ENCODE assay signal across 1 cellular context in the genomic region with DNA sequence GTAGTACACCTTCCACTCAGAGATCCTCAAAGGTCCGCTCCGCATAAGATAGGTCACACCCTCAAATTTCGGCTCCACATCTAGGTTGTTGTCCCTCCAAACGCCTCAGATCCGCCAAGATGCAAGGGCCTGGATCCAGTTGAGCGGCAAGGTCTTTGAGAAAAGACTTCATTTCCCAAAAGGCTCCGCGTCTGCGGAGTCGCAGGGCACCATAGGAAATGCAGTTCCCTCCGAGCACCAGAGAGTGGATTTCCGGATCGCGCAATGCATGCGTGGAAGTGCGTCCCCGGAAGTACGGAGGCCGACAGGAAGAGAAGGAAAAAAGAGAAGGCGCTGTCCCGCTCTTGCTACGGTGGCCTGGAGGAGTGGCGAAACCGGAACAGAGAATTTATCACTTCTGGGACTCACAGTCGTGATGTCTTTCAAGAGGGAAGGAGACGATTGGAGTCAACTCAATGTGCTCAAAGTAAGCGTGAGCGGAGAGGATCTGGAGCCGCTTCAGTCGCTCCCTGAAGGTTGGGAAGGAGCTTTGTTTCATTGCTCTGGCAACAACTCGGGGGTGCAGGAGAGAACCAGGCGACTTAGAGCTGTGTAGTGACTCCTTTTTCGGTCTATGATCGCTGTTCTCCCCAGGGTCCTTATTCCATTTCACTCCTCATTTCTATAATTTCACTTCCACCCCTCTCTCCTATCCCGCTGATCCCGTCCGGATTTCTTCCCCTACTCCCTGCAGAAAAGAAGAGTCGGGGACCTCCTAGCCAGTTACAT.
TF ChIP-seq lines count a peak whose summit lies in the region.

A gene with protein sequence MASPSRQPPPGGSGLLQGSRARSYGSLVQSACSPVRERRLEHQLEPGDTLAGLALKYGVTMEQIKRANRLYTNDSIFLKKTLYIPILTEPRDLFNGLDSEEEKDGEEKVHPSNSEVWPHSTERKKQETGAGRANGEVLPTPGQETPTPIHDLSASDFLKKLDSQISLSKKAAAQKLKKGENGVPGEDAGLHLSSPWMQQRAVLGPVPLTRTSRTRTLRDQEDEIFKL (minus strand): TSS at position 165 of the 768 bp plus-strand sequence. CDS start 644 bp downstream, outside the sequence.
A gene with protein sequence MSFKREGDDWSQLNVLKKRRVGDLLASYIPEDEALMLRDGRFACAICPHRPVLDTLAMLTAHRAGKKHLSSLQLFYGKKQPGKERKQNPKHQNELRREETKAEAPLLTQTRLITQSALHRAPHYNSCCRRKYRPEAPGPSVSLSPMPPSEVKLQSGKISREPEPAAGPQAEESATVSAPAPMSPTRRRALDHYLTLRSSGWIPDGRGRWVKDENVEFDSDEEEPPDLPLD (plus strand): TSS at position 407 of the 768 bp plus-strand sequence. CDS start 9 bp downstream, at position 416.

TF ChIP-seq in HepG2, 621 proteins besides CTCF, POLR2A, EP300 and RAD21 (continued from another document and continues in another):
- TF ChIP-seq, protein P1, sequence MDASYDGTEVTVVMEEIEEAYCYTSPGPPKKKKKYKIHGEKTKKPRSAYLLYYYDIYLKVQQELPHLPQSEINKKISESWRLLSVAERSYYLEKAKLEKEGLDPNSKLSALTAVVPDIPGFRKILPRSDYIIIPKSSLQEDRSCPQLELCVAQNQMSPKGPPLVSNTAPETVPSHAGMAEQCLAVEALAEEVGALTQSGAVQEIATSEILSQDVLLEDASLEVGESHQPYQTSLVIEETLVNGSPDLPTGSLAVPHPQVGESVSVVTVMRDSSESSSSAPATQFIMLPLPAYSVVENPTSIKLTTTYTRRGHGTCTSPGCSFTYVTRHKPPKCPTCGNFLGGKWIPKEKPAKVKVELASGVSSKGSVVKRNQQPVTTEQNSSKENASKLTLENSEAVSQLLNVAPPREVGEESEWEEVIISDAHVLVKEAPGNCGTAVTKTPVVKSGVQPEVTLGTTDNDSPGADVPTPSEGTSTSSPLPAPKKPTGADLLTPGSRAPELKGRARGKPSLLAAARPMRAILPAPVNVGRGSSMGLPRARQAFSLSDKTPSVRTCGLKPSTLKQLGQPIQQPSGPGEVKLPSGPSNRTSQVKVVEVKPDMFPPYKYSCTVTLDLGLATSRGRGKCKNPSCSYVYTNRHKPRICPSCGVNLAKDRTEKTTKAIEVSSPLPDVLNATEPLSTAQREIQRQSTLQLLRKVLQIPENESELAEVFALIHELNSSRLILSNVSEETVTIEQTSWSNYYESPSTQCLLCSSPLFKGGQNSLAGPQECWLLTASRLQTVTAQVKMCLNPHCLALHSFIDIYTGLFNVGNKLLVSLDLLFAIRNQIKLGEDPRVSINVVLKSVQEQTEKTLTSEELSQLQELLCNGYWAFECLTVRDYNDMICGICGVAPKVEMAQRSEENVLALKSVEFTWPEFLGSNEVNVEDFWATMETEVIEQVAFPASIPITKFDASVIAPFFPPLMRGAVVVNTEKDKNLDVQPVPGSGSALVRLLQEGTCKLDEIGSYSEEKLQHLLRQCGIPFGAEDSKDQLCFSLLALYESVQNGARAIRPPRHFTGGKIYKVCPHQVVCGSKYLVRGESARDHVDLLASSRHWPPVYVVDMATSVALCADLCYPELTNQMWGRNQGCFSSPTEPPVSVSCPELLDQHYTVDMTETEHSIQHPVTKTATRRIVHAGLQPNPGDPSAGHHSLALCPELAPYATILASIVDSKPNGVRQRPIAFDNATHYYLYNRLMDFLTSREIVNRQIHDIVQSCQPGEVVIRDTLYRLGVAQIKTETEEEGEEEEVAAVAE (CRISPR knock-in tag; IDR thresholded peaks at IDR 0.05; ENCODE audit: borderline replicate concordance): peak; percentile 97
- TF ChIP-seq SSRP1 (CRISPR knock-in tag; IDR thresholded peaks at IDR 0.05) (no peak; the same call in 1 of the 2 replicates), CBX1 (IDR thresholded peaks at IDR 0.05; ENCODE audit: low read depth) (peak; percentile 13), ZNF678 (CRISPR knock-in tag; IDR thresholded peaks at IDR 0.05) (no peak), SP4 (CRISPR knock-in tag; IDR thresholded peaks at IDR 0.05) (peak; percentile 79), PHF21A (CRISPR knock-in tag; IDR thresholded peaks at IDR 0.05) (peak; percentile 93), ZNF180 (CRISPR knock-in tag; IDR thresholded peaks at IDR 0.05; ENCODE audit: borderline replicate concordance, low read depth) (no peak; the same call in 1 of the 2 replicates), PAF1 (CRISPR knock-in tag; IDR thresholded peaks at IDR 0.05) (no peak), KDM3A (CRISPR knock-in tag; IDR thresholded peaks at IDR 0.05; ENCODE audit: low read depth) (peak; percentile 57; the same call in 1 of the 2 replicates), FOXO1 (CRISPR knock-in tag; IDR thresholded peaks at IDR 0.05) (no peak), NCOA1 (CRISPR knock-in tag; IDR thresholded peaks at IDR 0.05) (no peak), ZNF460 (CRISPR knock-in tag; IDR thresholded peaks at IDR 0.05; ENCODE audit: borderline replicate concordance) (no peak), ZNF879 (CRISPR knock-in tag; IDR thresholded peaks at IDR 0.05) (0 out of 2 replicates have a peak, but pooled peaks have one; percentile 61), ZNF891 (CRISPR knock-in tag; IDR thresholded peaks at IDR 0.05) (peak; percentile 86; the same call in 1 of the 2 replicates), NR2C2 (CRISPR knock-in tag; IDR thresholded peaks at IDR 0.05; ENCODE audit: borderline replicate concordance) (peak; percentile 97), CAMTA2 (CRISPR knock-in tag; IDR thresholded peaks at IDR 0.05; ENCODE audit: borderline replicate concordance) (no peak), MAFF (IDR thresholded peaks at IDR 0.05; ENCODE audit: low read depth, low read length) (peak; percentile 30; the same call in 1 of the 2 replicates), TAF1 (CRISPR knock-in tag; IDR thresholded peaks at IDR 0.05) (peak; percentile 60; the same call in 1 of the 2 replicates), GATAD1 (CRISPR knock-in tag; IDR thresholded peaks at IDR 0.05) (peak; percentile 98), ZNF546 (CRISPR knock-in tag; conservative IDR thresholded peaks at IDR 0.05) (no peak), ZFYVE20 (CRISPR knock-in tag; IDR thresholded peaks at IDR 0.05; ENCODE audit: borderline replicate concordance, low read depth) (no peak), STAG1 (CRISPR knock-in tag; IDR thresholded peaks at IDR 0.05) (0 out of 2 replicates have a peak, but pooled peaks have one; percentile 3), ADNP (CRISPR knock-in tag; IDR thresholded peaks at IDR 0.05) (no peak), ZNF607 (CRISPR knock-in tag; IDR thresholded peaks at IDR 0.05; ENCODE audit: borderline replicate concordance) (no peak; the same call in 1 of the 2 replicates), MTA3 (CRISPR knock-in tag; IDR thresholded peaks at IDR 0.05) (no peak), ZNF749 (CRISPR knock-in tag; IDR thresholded peaks at IDR 0.05; ENCODE audit: borderline replicate concordance) (no peak)
- TF ChIP-seq, protein P2, sequence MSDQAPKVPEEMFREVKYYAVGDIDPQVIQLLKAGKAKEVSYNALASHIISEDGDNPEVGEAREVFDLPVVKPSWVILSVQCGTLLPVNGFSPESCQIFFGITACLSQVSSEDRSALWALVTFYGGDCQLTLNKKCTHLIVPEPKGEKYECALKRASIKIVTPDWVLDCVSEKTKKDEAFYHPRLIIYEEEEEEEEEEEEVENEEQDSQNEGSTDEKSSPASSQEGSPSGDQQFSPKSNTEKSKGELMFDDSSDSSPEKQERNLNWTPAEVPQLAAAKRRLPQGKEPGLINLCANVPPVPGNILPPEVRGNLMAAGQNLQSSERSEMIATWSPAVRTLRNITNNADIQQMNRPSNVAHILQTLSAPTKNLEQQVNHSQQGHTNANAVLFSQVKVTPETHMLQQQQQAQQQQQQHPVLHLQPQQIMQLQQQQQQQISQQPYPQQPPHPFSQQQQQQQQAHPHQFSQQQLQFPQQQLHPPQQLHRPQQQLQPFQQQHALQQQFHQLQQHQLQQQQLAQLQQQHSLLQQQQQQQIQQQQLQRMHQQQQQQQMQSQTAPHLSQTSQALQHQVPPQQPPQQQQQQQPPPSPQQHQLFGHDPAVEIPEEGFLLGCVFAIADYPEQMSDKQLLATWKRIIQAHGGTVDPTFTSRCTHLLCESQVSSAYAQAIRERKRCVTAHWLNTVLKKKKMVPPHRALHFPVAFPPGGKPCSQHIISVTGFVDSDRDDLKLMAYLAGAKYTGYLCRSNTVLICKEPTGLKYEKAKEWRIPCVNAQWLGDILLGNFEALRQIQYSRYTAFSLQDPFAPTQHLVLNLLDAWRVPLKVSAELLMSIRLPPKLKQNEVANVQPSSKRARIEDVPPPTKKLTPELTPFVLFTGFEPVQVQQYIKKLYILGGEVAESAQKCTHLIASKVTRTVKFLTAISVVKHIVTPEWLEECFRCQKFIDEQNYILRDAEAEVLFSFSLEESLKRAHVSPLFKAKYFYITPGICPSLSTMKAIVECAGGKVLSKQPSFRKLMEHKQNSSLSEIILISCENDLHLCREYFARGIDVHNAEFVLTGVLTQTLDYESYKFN (CRISPR knock-in tag; conservative IDR thresholded peaks at IDR 0.05): peak; percentile 55
- TF ChIP-seq, protein P3, sequence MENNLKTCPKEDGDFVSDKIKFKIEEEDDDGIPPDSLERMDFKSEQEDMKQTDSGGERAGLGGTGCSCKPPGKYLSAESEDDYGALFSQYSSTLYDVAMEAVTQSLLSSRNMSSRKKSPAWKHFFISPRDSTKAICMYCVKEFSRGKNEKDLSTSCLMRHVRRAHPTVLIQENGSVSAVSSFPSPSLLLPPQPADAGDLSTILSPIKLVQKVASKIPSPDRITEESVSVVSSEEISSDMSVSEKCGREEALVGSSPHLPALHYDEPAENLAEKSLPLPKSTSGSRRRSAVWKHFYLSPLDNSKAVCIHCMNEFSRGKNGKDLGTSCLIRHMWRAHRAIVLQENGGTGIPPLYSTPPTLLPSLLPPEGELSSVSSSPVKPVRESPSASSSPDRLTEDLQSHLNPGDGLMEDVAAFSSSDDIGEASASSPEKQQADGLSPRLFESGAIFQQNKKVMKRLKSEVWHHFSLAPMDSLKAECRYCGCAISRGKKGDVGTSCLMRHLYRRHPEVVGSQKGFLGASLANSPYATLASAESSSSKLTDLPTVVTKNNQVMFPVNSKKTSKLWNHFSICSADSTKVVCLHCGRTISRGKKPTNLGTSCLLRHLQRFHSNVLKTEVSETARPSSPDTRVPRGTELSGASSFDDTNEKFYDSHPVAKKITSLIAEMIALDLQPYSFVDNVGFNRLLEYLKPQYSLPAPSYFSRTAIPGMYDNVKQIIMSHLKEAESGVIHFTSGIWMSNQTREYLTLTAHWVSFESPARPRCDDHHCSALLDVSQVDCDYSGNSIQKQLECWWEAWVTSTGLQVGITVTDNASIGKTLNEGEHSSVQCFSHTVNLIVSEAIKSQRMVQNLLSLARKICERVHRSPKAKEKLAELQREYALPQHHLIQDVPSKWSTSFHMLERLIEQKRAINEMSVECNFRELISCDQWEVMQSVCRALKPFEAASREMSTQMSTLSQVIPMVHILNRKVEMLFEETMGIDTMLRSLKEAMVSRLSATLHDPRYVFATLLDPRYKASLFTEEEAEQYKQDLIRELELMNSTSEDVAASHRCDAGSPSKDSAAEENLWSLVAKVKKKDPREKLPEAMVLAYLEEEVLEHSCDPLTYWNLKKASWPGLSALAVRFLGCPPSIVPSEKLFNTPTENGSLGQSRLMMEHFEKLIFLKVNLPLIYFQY (CRISPR knock-in tag; IDR thresholded peaks at IDR 0.05; ENCODE audit: borderline replicate concordance): no peak
- TF ChIP-seq, protein P4, sequence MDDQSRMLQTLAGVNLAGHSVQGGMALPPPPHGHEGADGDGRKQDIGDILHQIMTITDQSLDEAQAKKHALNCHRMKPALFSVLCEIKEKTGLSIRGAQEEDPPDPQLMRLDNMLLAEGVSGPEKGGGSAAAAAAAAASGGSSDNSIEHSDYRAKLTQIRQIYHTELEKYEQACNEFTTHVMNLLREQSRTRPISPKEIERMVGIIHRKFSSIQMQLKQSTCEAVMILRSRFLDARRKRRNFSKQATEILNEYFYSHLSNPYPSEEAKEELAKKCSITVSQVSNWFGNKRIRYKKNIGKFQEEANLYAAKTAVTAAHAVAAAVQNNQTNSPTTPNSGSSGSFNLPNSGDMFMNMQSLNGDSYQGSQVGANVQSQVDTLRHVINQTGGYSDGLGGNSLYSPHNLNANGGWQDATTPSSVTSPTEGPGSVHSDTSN (CRISPR knock-in tag; IDR thresholded peaks at IDR 0.05; ENCODE audit: borderline replicate concordance): no peak; the same call in 1 of the 2 replicates
- TF ChIP-seq, protein P5, sequence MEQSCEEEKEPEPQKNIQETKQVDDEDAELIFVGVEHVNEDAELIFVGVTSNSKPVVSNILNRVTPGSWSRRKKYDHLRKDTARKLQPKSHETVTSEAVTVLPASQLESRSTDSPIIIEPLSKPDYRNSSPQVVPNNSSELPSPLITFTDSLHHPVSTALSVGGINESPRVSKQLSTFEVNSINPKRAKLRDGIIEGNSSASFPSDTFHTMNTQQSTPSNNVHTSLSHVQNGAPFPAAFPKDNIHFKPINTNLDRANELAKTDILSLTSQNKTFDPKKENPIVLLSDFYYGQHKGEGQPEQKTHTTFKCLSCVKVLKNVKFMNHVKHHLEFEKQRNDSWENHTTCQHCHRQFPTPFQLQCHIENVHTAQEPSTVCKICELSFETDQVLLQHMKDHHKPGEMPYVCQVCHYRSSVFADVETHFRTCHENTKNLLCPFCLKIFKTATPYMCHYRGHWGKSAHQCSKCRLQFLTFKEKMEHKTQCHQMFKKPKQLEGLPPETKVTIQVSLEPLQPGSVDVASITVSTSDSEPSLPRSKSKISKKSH (CRISPR knock-in tag; IDR thresholded peaks at IDR 0.05; ENCODE audit: borderline replicate concordance): 0 out of 2 replicates have a peak, but pooled peaks have one; percentile 18
- TF ChIP-seq, protein P6, sequence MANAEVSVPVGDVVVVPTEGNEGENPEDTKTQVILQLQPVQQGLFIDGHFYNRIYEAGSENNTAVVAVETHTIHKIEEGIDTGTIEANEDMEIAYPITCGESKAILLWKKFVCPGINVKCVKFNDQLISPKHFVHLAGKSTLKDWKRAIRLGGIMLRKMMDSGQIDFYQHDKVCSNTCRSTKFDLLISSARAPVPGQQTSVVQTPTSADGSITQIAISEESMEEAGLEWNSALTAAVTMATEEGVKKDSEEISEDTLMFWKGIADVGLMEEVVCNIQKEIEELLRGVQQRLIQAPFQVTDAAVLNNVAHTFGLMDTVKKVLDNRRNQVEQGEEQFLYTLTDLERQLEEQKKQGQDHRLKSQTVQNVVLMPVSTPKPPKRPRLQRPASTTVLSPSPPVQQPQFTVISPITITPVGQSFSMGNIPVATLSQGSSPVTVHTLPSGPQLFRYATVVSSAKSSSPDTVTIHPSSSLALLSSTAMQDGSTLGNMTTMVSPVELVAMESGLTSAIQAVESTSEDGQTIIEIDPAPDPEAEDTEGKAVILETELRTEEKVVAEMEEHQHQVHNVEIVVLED (CRISPR knock-in tag; IDR thresholded peaks at IDR 0.05; ENCODE audit: borderline replicate concordance): peak; percentile 95
- TF ChIP-seq, protein P7, sequence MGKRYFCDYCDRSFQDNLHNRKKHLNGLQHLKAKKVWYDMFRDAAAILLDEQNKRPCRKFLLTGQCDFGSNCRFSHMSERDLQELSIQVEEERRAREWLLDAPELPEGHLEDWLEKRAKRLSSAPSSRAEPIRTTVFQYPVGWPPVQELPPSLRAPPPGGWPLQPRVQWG (CRISPR knock-in tag; IDR thresholded peaks at IDR 0.05; ENCODE audit: borderline replicate concordance, low read depth): no peak
- TF ChIP-seq, protein P8, sequence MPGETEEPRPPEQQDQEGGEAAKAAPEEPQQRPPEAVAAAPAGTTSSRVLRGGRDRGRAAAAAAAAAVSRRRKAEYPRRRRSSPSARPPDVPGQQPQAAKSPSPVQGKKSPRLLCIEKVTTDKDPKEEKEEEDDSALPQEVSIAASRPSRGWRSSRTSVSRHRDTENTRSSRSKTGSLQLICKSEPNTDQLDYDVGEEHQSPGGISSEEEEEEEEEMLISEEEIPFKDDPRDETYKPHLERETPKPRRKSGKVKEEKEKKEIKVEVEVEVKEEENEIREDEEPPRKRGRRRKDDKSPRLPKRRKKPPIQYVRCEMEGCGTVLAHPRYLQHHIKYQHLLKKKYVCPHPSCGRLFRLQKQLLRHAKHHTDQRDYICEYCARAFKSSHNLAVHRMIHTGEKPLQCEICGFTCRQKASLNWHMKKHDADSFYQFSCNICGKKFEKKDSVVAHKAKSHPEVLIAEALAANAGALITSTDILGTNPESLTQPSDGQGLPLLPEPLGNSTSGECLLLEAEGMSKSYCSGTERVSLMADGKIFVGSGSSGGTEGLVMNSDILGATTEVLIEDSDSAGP (CRISPR knock-in tag; IDR thresholded peaks at IDR 0.05; ENCODE audit: borderline replicate concordance): peak; percentile 84; the same call in 1 of the 2 replicates
